ENCODE assay signal across 11 cellular contexts in genomic region chr12:46365951-46366379, GRCh38. TPM values are rescaled to one million over a fixed set of nuclear protein-coding genes. Genes with fewer than 3 reads are reported as not detected.
A peak's percentile ranks its signal among the peaks of the same experiment; 100 is the strongest.
DNase-seq lines count a peak whose midpoint lies in the region; ATAC-seq and TF ChIP-seq lines count a peak whose summit lies in the region.
"Had no signal": no experiment of that assay in that cellular context is flagged by ENCODE, and none has a peak within 500 bp of the region (broad histone marks: within the 10 kb centered on the region; RNA-seq: fewer than 3 reads in every experiment).

No MANE protein-coding gene starts in this region.

- H3K9me3 ChIP-seq in cardiac muscle cell (ENCODE audit: low read depth) (no peaks in the 10 kb centered on the region), ascending aorta (no peaks in the 10 kb centered on the region), left lung (no peaks in the 10 kb centered on the region), upper lobe of right lung (no peaks in the 10 kb centered on the region)
- H3K9me3 ChIP-seq: Caco-2 had no signal

- TF ChIP-seq CTCF in cardiac muscle cell (IDR thresholded peaks at IDR 0.05; ENCODE audit: low read depth, low read length) (no peak), ascending aorta (IDR thresholded peaks at IDR 0.05) (no peak), left lung (IDR thresholded peaks at IDR 0.05) (no peak), upper lobe of right lung (IDR thresholded peaks at IDR 0.05) (no peak)

- H3K27ac ChIP-seq in cardiac muscle cell = peak overlapping the region; percentile 33
- H3K27ac ChIP-seq in ascending aorta = peak overlapping the region in 1 of 2 donors; percentile 50
- peak overlapping the region; percentile 10 to 37 for H3K27ac ChIP-seq in left lung
- peak overlapping the region; percentile 1 for H3K27ac ChIP-seq in upper lobe of right lung
- H3K27ac ChIP-seq: WERI-Rb-1 had no signal

- H3K4me1 ChIP-seq in cardiac muscle cell (ENCODE audit: low read depth) = peaks cover 31% of the 10 kb centered on the region
- H3K4me1 ChIP-seq in ascending aorta = peaks cover 20 to 64% of the 10 kb centered on the region in 2 donors
- H3K4me1 ChIP-seq in left lung = peaks cover 56 to 92% of the 10 kb centered on the region in 2 donors
- H3K4me1 ChIP-seq in upper lobe of right lung = peaks cover 84% of the 10 kb centered on the region

- DNase-seq in cardiac muscle cell (ENCODE audit: low read depth in 1 of 2, low spot score in 1 of 2) (peak in 1 of 2 donors; percentile 53), left ventricle myocardium superior (no peak), ascending aorta (ENCODE audit: low spot score in 2 of 2) (no peak), left lung (no peak), upper lobe of right lung (no peak), middle frontal gyrus (ENCODE audit: extremely low spot score, low spot score) (no peak)
- no peak for DNase-seq in stimulated activated naive CD4-positive, alpha-beta T cell treated with Interleukin-2 at 50 U/mL for 16 hours (lab: John Stamatoyannopoulos, UW)
- DNase-seq: Caco-2, NCI-H510A treated with DMSO at 0.1 percent for 48 hours, WERI-Rb-1 had no signal

- no peak for TF ChIP-seq POLR2A in GM18505 (IDR thresholded peaks at IDR 0.05; ENCODE audit: borderline replicate concordance, extremely low read depth, insufficient read depth, insufficient read length)

- peaks cover 95% of the 10 kb centered on the region for H3K36me3 ChIP-seq in cardiac muscle cell
- peaks cover 95 to 99% of the 10 kb centered on the region in 2 donors for H3K36me3 ChIP-seq in ascending aorta
- H3K36me3 ChIP-seq in left lung = peaks cover 11 to 100% of the 10 kb centered on the region in 2 donors
- H3K36me3 ChIP-seq in upper lobe of right lung = peaks cover 100% of the 10 kb centered on the region

- H3K27me3 ChIP-seq in cardiac muscle cell (no peaks in the 10 kb centered on the region), ascending aorta (no peaks in the 10 kb centered on the region), left lung (no peaks in the 10 kb centered on the region), upper lobe of right lung (no peaks in the 10 kb centered on the region)

- intact Hi-C loops in left ventricle myocardium superior (cut with micrococcal nuclease) = loop anchor here (5.0 kb wide), 1 partner anchor 301 kb away; no protein-coding TSS in a partner anchor
- intact Hi-C loops in ascending aorta (cut with DNase I) = loop anchor here (5.0 kb wide), 2 partner anchors 144 to 214 kb away; no protein-coding TSS in a partner anchor
- intact Hi-C loops in left lung (cut with DNase I) = no loop called here
- intact Hi-C loops in upper lobe of right lung (cut with DNase I) = loop anchor here (10.0 kb wide), 1 partner anchor 299 kb away; no protein-coding TSS in a partner anchor

- no peak for ATAC-seq in left ventricle myocardium superior
- no peak for ATAC-seq in left lung
- ATAC-seq in upper lobe of right lung = no peak
- no peak for ATAC-seq in GM18505 (IDR thresholded peaks at IDR 0.05; ENCODE audit: unreplicated experiment)

- no peak overlapping the region for H3K4me3 ChIP-seq in cardiac muscle cell
- peak overlapping the region; percentile 34 to 98 for H3K4me3 ChIP-seq in ascending aorta
- peak overlapping the region in 1 of 2 donors; percentile 88 for H3K4me3 ChIP-seq in left lung
- peak overlapping the region; percentile 92 for H3K4me3 ChIP-seq in upper lobe of right lung

RNA-seq across cellular contexts. Expression of gene SLC38A2, which starts 6.6 kb away (rescaled TPM):
- 169 and 201 TPM in 2 replicates for total RNA-seq in cardiac muscle cell
- 78.3 and 101 TPM in 2 replicates for polyA plus RNA-seq in cardiac muscle cell
- total RNA-seq in left ventricle myocardium superior = 165 TPM
- 384 TPM for total RNA-seq in ascending aorta
- total RNA-seq in left lung = 100 to 1,000 TPM; 209 to 270 TPM
- 343 TPM for total RNA-seq in upper lobe of right lung

Comparison
In these comparisons a context has a peak if more than half of its experiments do, and no peak if none do; other contexts are left out.
1. intact Hi-C loops: an anchor here in left ventricle myocardium superior (5.0 kb wide), ascending aorta (5.0 kb wide) and upper lobe of right lung (10.0 kb wide); none called in left lung.